11 cellular contexts compared by ENCODE assay signal in the genomic region with DNA sequence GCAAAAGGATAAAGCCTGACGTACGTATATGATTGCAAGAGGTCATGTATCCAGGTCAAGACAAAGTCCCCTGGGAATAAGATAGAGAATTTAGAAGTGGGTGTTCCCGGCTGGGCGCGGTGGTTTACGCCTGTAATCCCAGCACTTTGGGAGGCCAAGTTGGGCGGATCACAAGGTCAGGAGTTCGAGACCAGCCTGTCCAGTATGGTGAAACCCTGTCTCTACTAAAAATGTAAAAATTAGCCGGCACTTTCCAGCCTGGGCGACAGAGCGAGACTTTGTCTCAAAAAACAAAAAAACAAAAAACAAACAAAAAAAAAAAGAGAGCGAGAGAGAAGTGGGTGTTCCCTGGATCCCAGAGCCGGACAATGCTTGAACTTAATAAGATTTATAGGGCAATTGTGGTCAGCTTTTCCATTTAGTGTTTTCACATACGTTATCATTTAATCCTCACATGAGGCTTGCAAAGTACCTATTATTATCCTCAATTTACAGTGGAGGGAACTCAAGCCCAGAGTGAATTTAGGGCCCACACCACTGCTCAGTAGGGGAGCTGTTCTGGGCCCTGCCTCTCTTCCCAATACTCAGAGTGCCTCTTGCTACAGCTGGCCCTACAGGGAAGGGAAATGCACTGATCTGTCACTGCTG. TPM values are rescaled to one million over a fixed set of nuclear protein-coding genes. Genes with fewer than 3 reads are reported as not detected.
DNase-seq lines count a peak whose midpoint lies in the region; ATAC-seq, FAIRE-seq and TF ChIP-seq lines count a peak whose summit lies in the region.
"Had no signal": no experiment of that assay in that cellular context is flagged by ENCODE, and none has a peak within 500 bp of the region (broad histone marks: within the 10 kb centered on the region; RNA-seq: fewer than 3 reads in every experiment).

No MANE protein-coding gene starts in this region.

- H3K9me3 ChIP-seq in ES-I3 (ENCODE audit: control insufficient read depth, insufficient read depth, low read length) (no peaks in the 10 kb centered on the region), astrocyte (ENCODE audit: insufficient read depth, low read depth, low read length) (no peaks in the 10 kb centered on the region), SJCRH30 (replicated peaks) (no peaks in the 10 kb centered on the region)
- H3K9me3 ChIP-seq in naive thymus-derived CD4-positive, alpha-beta T cell (ENCODE audit: control insufficient read depth in 2 of 3, low read length in 3 of 3), result no peaks in the 10 kb centered on the region
- H3K9me3 ChIP-seq: left lung had no signal

- no peak overlapping the region for H3K4me3 ChIP-seq in astrocyte (ENCODE audit: insufficient read depth, low read depth, low read length)
- no peak overlapping the region for H3K4me3 ChIP-seq in naive thymus-derived CD4-positive, alpha-beta T cell (ENCODE audit: low read length)
- no peak overlapping the region for H3K4me3 ChIP-seq in SJCRH30

- no peak for ATAC-seq in naive thymus-derived CD4-positive, alpha-beta T cell

- H3K27ac Mint-ChIP-seq in astrocyte (ENCODE audit: unreplicated experiment), result no peak overlapping the region
- peak overlapping the region in 2 of 9 donors; percentile 32 to 65 for H3K27ac Mint-ChIP-seq in naive thymus-derived CD4-positive, alpha-beta T cell

- H3K27me3 Mint-ChIP-seq in astrocyte (ENCODE audit: low read depth, unreplicated experiment), result peaks cover 11% of the 10 kb centered on the region
- H3K27me3 Mint-ChIP-seq in naive thymus-derived CD4-positive, alpha-beta T cell, result peaks cover 35 to 63% (median 47%) of the 10 kb centered on the region in 5 donors

- no peaks in the 10 kb centered on the region for H3K36me3 ChIP-seq in ES-I3 (ENCODE audit: insufficient read depth, low read length)
- H3K36me3 ChIP-seq in astrocyte (ENCODE audit: insufficient read depth, low read length), result no peaks in the 10 kb centered on the region
- H3K36me3 ChIP-seq in naive thymus-derived CD4-positive, alpha-beta T cell (ENCODE audit: control insufficient read depth in 2 of 3, insufficient read depth in 3 of 3, low read length in 3 of 3), result no peaks in the 10 kb centered on the region
- H3K36me3 ChIP-seq in SJCRH30, result no peaks in the 10 kb centered on the region
- H3K36me3 ChIP-seq: brain microvascular endothelial cell, left lung had no signal

- no peak for FAIRE-seq in astrocyte (lab: Jason Lieb, UNC)
- FAIRE-seq: H54 had no signal

- CTCF ChIA-PET in naive thymus-derived CD4-positive, alpha-beta T cell (lab: Charles Lee), result interaction anchor here (1.4 kb wide), 1 partner anchor 85 kb away, joined by 4 read pairs; the partner anchor contains the start of gene PELP1

- no peaks in the 10 kb centered on the region for H4K20me1 ChIP-seq in astrocyte (ENCODE audit: insufficient read depth, low read length)

- POLR2A ChIA-PET in naive thymus-derived CD4-positive, alpha-beta T cell (lab: Charles Lee), result interaction anchor here (0.5 to 4.3 kb wide), 5 partner anchors 17 to 93 kb away, joined by 3 to 48 read pairs (median 4); partner anchors contain the start of genes ARRB2 and PELP1

- TF ChIP-seq CTCF in astrocyte (IDR thresholded peaks at IDR 0.05; ENCODE audit: insufficient read depth, low read depth, low read length), result no peak

- H2AFZ ChIP-seq in astrocyte (ENCODE audit: low read depth, low read length), result no peak overlapping the region

- H3K4me2 ChIP-seq in astrocyte (ENCODE audit: low read length), result no peak overlapping the region

- H3K4me1 ChIP-seq in ES-I3 (ENCODE audit: insufficient read depth, low read length), result 0 out of 2 replicates have a peak, but pooled peaks cover 4% of the 10 kb centered on the region
- H3K4me1 ChIP-seq in astrocyte (ENCODE audit: insufficient read depth, low read length), result peaks cover 23% of the 10 kb centered on the region
- H3K4me1 ChIP-seq in naive thymus-derived CD4-positive, alpha-beta T cell (ENCODE audit: control insufficient read depth in 2 of 2, insufficient read depth in 2 of 2, low read length in 2 of 2), result peaks cover 15 to 20% of the 10 kb centered on the region in 2 donors
- peaks cover 16% of the 10 kb centered on the region for H3K4me1 ChIP-seq in SJCRH30

- peak overlapping the region; percentile 78 for H3K4me3 Mint-ChIP-seq in astrocyte (ENCODE audit: unreplicated experiment)
- peak overlapping the region in 8 of 10 donors; percentile 32 to 67 (median 51) for H3K4me3 Mint-ChIP-seq in naive thymus-derived CD4-positive, alpha-beta T cell

- no peak for DNase-seq in astrocyte (ENCODE audit: low read depth)
- DNase-seq in naive thymus-derived CD4-positive, alpha-beta T cell, result no peak
- no peak for DNase-seq in UCSD-AML1 (lab: John Stamatoyannopoulos, UW; ENCODE audit: unreplicated experiment)
- no peak for DNase-seq in SJCRH30
- no peak for DNase-seq in activated effector memory CD4-positive, alpha-beta T cell treated with anti-CD3 and anti-CD28 coated beads, Interleukin-2, amount 50 U/mL, for 16 hours
- DNase-seq: left lung, MM.1S had no signal

- H3K27me3 ChIP-seq in astrocyte (ENCODE audit: insufficient read depth, low read length) (peaks cover 34% of the 10 kb centered on the region), SJCRH30 (no peaks in the 10 kb centered on the region)
- peaks cover 3 to 11% of the 10 kb centered on the region in 2 donors for H3K27me3 ChIP-seq in naive thymus-derived CD4-positive, alpha-beta T cell (ENCODE audit: control insufficient read depth in 2 of 2, insufficient read depth in 2 of 2, low read length in 2 of 2)

- H3K9me3 Mint-ChIP-seq in astrocyte (ENCODE audit: unreplicated experiment), result peaks cover 2% of the 10 kb centered on the region
- H3K9me3 Mint-ChIP-seq in naive thymus-derived CD4-positive, alpha-beta T cell, result peaks cover 0 to 2% (median 0%) of the 10 kb centered on the region in 11 donors

- no peaks in the 10 kb centered on the region for H3K79me2 ChIP-seq in astrocyte (ENCODE audit: insufficient read depth, low read length)

- H3K36me3 Mint-ChIP-seq in astrocyte (ENCODE audit: low read depth, unreplicated experiment), result no peaks in the 10 kb centered on the region
- H3K36me3 Mint-ChIP-seq in naive thymus-derived CD4-positive, alpha-beta T cell, result peaks cover 0 to 4% (median 0%) of the 10 kb centered on the region in 5 donors

- no peak overlapping the region for H3K27ac ChIP-seq in astrocyte (ENCODE audit: low read depth, low read length)
- H3K27ac ChIP-seq in naive thymus-derived CD4-positive, alpha-beta T cell (ENCODE audit: low read depth, low read length), result no peak overlapping the region
- no peak overlapping the region for H3K27ac ChIP-seq in SJCRH30
- H3K27ac ChIP-seq: brain microvascular endothelial cell, left lung had no signal

- no peaks in the 10 kb centered on the region for H3K4me1 Mint-ChIP-seq in astrocyte (ENCODE audit: low read depth, unreplicated experiment)
- H3K4me1 Mint-ChIP-seq in naive thymus-derived CD4-positive, alpha-beta T cell, result peaks cover 11 to 39% (median 19%) of the 10 kb centered on the region in 7 donors

- intact Hi-C loops in naive thymus-derived CD4-positive, alpha-beta T cell (cut with micrococcal nuclease), result loop anchor here in 1 of 2 donors (5.0 kb wide), 1 partner anchor 114 kb away; the partner anchor contains the start of gene CHRNE

- peak overlapping the region; percentile 89; the same call in 1 of the 2 replicates for H3K9ac ChIP-seq in ES-I3 (ENCODE audit: low read depth, low read length)
- no peak overlapping the region for H3K9ac ChIP-seq in astrocyte (ENCODE audit: low read length)

RNA-seq across cellular contexts. Expression of gene GLTPD2, which starts 0.5 kb away (rescaled TPM):
- total RNA-seq in astrocyte, result not detected in 2 replicates
- under 1 TPM in 1 of 5 experiments, not detected in 4; 0.39 TPM for total RNA-seq in naive thymus-derived CD4-positive, alpha-beta T cell
- under 1 TPM in 1 of 2 donors, not detected in 1; 0.39 TPM for polyA plus RNA-seq in naive thymus-derived CD4-positive, alpha-beta T cell
- total RNA-seq in SJCRH30 (2014; rRNA removed; shearing (Covaris generic)), result not detected in 2 replicates
- total RNA-seq: left lung, SK-MEL-5 had no signal

RNA-seq across cellular contexts. Expression of gene VMO1, which starts 2.1 kb away (rescaled TPM):
- total RNA-seq in astrocyte, result 0.75 TPM in 1 of 2 replicates, not detected in the other
- total RNA-seq in naive thymus-derived CD4-positive, alpha-beta T cell, result 1 to 10 TPM in 1 of 5 experiments, under 1 TPM in 1, not detected in 3; 0.66 to 3.0 TPM
- polyA plus RNA-seq in naive thymus-derived CD4-positive, alpha-beta T cell, result not detected
- total RNA-seq in SJCRH30 (2014; rRNA removed; shearing (Covaris generic)), result 4.3 and 8.3 TPM in 2 replicates
- total RNA-seq: SK-MEL-5 had no signal

RNA-seq across cellular contexts. Expression of gene PSMB6, which starts 7.7 kb away (rescaled TPM):
- total RNA-seq in astrocyte, result 154 and 161 TPM in 2 replicates
- total RNA-seq in naive thymus-derived CD4-positive, alpha-beta T cell, result 100 to 1,000 TPM in 1 of 5 experiments, 10 to 100 TPM in 4; 42.3 to 133 (median 44.0) TPM
- 100 to 1,000 TPM; 215 to 273 TPM for polyA plus RNA-seq in naive thymus-derived CD4-positive, alpha-beta T cell
- total RNA-seq in SJCRH30 (2014; rRNA removed; shearing (Covaris generic)), result 120 and 135 TPM in 2 replicates

RNA-seq across cellular contexts. Expression of gene TM4SF5, which starts 16.6 kb away (rescaled TPM):
- total RNA-seq in astrocyte, result not detected in 2 replicates
- total RNA-seq in naive thymus-derived CD4-positive, alpha-beta T cell, result not detected
- not detected for polyA plus RNA-seq in naive thymus-derived CD4-positive, alpha-beta T cell
- total RNA-seq in SJCRH30 (2014; rRNA removed; shearing (Covaris generic)), result not detected in 2 replicates
- total RNA-seq: left lung, SK-MEL-5 had no signal
